ENCODE assay signal across 18 cellular contexts in the genomic region with DNA sequence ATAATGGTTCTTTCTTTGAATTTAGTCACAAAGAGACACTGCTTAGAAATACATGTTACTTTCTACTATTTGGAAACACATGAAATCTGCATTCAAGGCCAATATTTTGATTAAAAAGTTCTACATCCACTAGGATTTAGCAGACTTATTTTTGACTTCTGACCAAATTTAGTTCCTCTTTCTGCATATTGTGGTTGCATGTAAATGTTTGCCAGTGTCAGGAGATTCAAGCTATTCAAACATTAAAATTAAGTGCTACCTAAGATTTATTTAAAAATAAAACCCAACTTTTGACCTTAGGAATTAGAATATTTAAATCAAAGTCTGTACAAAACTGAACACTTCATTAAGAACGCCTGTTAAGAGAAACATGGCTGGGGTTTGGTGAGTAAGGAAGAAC.
DNase-seq lines count a peak whose midpoint lies in the region; ATAC-seq and TF ChIP-seq lines count a peak whose summit lies in the region.
"Had no signal": no experiment of that assay in that cellular context is flagged by ENCODE, and none has a peak within 500 bp of the region (broad histone marks: within the 10 kb centered on the region; RNA-seq: fewer than 3 reads in every experiment).

No MANE protein-coding gene starts in this region.

- no peaks in the 10 kb centered on the region for H3K79me2 ChIP-seq in OCI-LY1 (ENCODE audit: insufficient read depth, low read length)

- peaks cover 36% of the 10 kb centered on the region for H3K4me1 ChIP-seq in OCI-LY1 (ENCODE audit: insufficient read depth, low read length, severe bottlenecking)
- H3K4me1 ChIP-seq in mesenchymal stem cell (ENCODE audit: control insufficient read depth, insufficient read depth, low read depth, low read length) = no peaks in the 10 kb centered on the region
- no peaks in the 10 kb centered on the region for H3K4me1 ChIP-seq in left lung
- H3K4me1 ChIP-seq: BLaER1 had no signal

- H3K79me1 ChIP-seq in mesenchymal stem cell (replicated peaks; ENCODE audit: low read length, poor library complexity, severe bottlenecking) = no peaks in the 10 kb centered on the region

- H2BK5ac ChIP-seq in mesenchymal stem cell (ENCODE audit: low read depth, low read length, poor library complexity, severe bottlenecking) = no peak overlapping the region

- H3K27me3 ChIP-seq in OCI-LY1 (ENCODE audit: insufficient read depth, low read length) = no peaks in the 10 kb centered on the region
- no peaks in the 10 kb centered on the region for H3K27me3 ChIP-seq in WERI-Rb-1 (ENCODE audit: insufficient read depth, low read depth, severe bottlenecking)
- no peaks in the 10 kb centered on the region for H3K27me3 ChIP-seq in mesenchymal stem cell (ENCODE audit: control insufficient read depth in 1 of 2, insufficient read depth in 1 of 2, low read length in 2 of 2)
- no peaks in the 10 kb centered on the region for H3K27me3 ChIP-seq in left lung
- H3K27me3 ChIP-seq: BLaER1 had no signal

- no peaks in the 10 kb centered on the region for H3K27me3 Mint-ChIP-seq in memory B cell
- H3K27me3 Mint-ChIP-seq: CD4-positive, alpha-beta memory T cell had no signal

- no peaks in the 10 kb centered on the region for H3K9me2 ChIP-seq in OCI-LY1 (ENCODE audit: low read depth, low read length)

- intact Hi-C loops in left lung (cut with DNase I) = no loop called here

- no peak overlapping the region for H3K27ac Mint-ChIP-seq in memory B cell
- H3K27ac Mint-ChIP-seq: CD14-positive monocyte; CD4-positive, alpha-beta memory T cell; H9 had no signal

- no peaks in the 10 kb centered on the region for H4K20me1 ChIP-seq in OCI-LY1 (ENCODE audit: insufficient read depth, low read length)
- H4K20me1 ChIP-seq: BLaER1 had no signal

- peak; percentile 52 for ATAC-seq in memory B cell (ENCODE audit: low read depth)
- ATAC-seq in left lung = no peak
- ATAC-seq: GM12878, HepG2 had no signal

- DNase-seq in NOMO-1 treated with DMSO at 0.1 percent for 48 hours (lab: John Stamatoyannopoulos, UW; ENCODE audit: unreplicated experiment) (peak; percentile 36), NOMO-1 treated with dmso at 0.1 percent for 144 hours (lab: John Stamatoyannopoulos, UW; ENCODE audit: unreplicated experiment) (no peak), RPMI8226 (peak; percentile 30), memory B cell (ENCODE audit: low spot score in 2 of 2) (no peak), WERI-Rb-1 (no peak), mesenchymal stem cell (no peak), left lung (no peak)
- DNase-seq: 8988T; Calu3; CD4-positive, alpha-beta memory T cell; DMS79 treated with DMSO at 0.1 percent for 48 hours; EL; H9 had no signal

- H2BK120ac ChIP-seq in mesenchymal stem cell (ENCODE audit: low read depth, low read length) = no peak overlapping the region

- H3K4me3 ChIP-seq in OCI-LY1 (ENCODE audit: low read depth, low read length, poor library complexity, severe bottlenecking) = no peak overlapping the region
- H3K4me3 ChIP-seq in WERI-Rb-1 (ENCODE audit: low read depth, low read length) = no peak overlapping the region
- no peak overlapping the region for H3K4me3 ChIP-seq in mesenchymal stem cell (ENCODE audit: insufficient read depth in 1 of 2, low read depth in 1 of 2, low read length in 2 of 2)
- no peak overlapping the region for H3K4me3 ChIP-seq in left lung
- H3K4me3 ChIP-seq: BLaER1, GM12878 had no signal

- no peak overlapping the region for H3K4me2 ChIP-seq in OCI-LY1 (ENCODE audit: low read length)
- H3K4me2 ChIP-seq in mesenchymal stem cell (ENCODE audit: low read length, poor library complexity, severe bottlenecking) = no peak overlapping the region
- H3K4me2 ChIP-seq: BLaER1 had no signal

- no peak overlapping the region for H3K14ac ChIP-seq in mesenchymal stem cell (ENCODE audit: low read length in 2 of 2)

- no peak overlapping the region for H3K9ac ChIP-seq in OCI-LY1 (ENCODE audit: low read length)
- no peak overlapping the region for H3K9ac ChIP-seq in mesenchymal stem cell (ENCODE audit: low read length)
- H3K9ac ChIP-seq: BLaER1 had no signal

- H3F3A ChIP-seq in OCI-LY1 (ENCODE audit: insufficient read depth, low read length) = no peaks in the 10 kb centered on the region

- no peaks in the 10 kb centered on the region for H3K36me3 ChIP-seq in OCI-LY1 (ENCODE audit: insufficient read depth, low read length)
- H3K36me3 ChIP-seq in WERI-Rb-1 = no peaks in the 10 kb centered on the region
- H3K36me3 ChIP-seq in mesenchymal stem cell (ENCODE audit: control insufficient read depth in 1 of 2, insufficient read depth in 2 of 2, low read depth in 1 of 2, low read length in 2 of 2) = no peaks in the 10 kb centered on the region
- H3K36me3 ChIP-seq in left lung = no peaks in the 10 kb centered on the region
- H3K36me3 ChIP-seq: BLaER1 had no signal

- no peak overlapping the region for H4K91ac ChIP-seq in mesenchymal stem cell (ENCODE audit: low read length)

- H3K4me1 Mint-ChIP-seq in memory B cell = peaks cover 6% of the 10 kb centered on the region
- H3K4me1 Mint-ChIP-seq: CD14-positive monocyte; CD4-positive, alpha-beta memory T cell; H9 had no signal

- H3K23ac ChIP-seq in mesenchymal stem cell (ENCODE audit: low read length in 2 of 2) = no peak overlapping the region

- no CpG with 5 or more reads among the region's 1 CpG for whole genome bisulfite sequencing in mesenchymal stem cell

- H2AK5ac ChIP-seq in mesenchymal stem cell (ENCODE audit: low read length, severe bottlenecking) = no peak overlapping the region

- H2AFZ ChIP-seq in OCI-LY1 (ENCODE audit: low read length) = no peak overlapping the region
- H2AFZ ChIP-seq in mesenchymal stem cell (ENCODE audit: low read depth, low read length) = no peak overlapping the region

- H3K9me3 Mint-ChIP-seq in memory B cell = peaks cover 2% of the 10 kb centered on the region
- H3K9me3 Mint-ChIP-seq: CD14-positive monocyte, H9 had no signal

- no peak overlapping the region for H2BK15ac ChIP-seq in mesenchymal stem cell (ENCODE audit: low read depth, poor library complexity, severe bottlenecking)

- H3K9me3 ChIP-seq in OCI-LY1 (ENCODE audit: low read length) (no peaks in the 10 kb centered on the region), WERI-Rb-1 (ENCODE audit: severe bottlenecking) (no peaks in the 10 kb centered on the region), mesenchymal stem cell (ENCODE audit: control insufficient read depth, low read length) (no peaks in the 10 kb centered on the region), left lung (no peaks in the 10 kb centered on the region)
- H3K9me3 ChIP-seq: BLaER1 had no signal

- TF ChIP-seq CTCF in OCI-LY1 (IDR thresholded peaks at IDR 0.05; ENCODE audit: low read length) (no peak), WERI-Rb-1 (IDR thresholded peaks at IDR 0.05; ENCODE audit: low read depth, low read length) (no peak), left lung (IDR thresholded peaks at IDR 0.05) (no peak)

- no peak overlapping the region for H2BK12ac ChIP-seq in mesenchymal stem cell (ENCODE audit: low read length in 2 of 2)

- no peaks in the 10 kb centered on the region for H3K36me3 Mint-ChIP-seq in memory B cell
- H3K36me3 Mint-ChIP-seq: CD14-positive monocyte; CD4-positive, alpha-beta memory T cell had no signal

- no peak overlapping the region for H3K4me3 Mint-ChIP-seq in memory B cell
- H3K4me3 Mint-ChIP-seq: CD14-positive monocyte; CD4-positive, alpha-beta memory T cell; H9 had no signal

- no peak overlapping the region for H4K8ac ChIP-seq in mesenchymal stem cell (ENCODE audit: low read length)

- no peak overlapping the region for H3K4ac ChIP-seq in mesenchymal stem cell (ENCODE audit: low read depth in 1 of 2, low read length in 2 of 2)

- H3K27ac ChIP-seq in OCI-LY1 (ENCODE audit: low read depth, low read length, poor library complexity, severe bottlenecking) = peak overlapping the region; percentile 37
- H3K27ac ChIP-seq in WERI-Rb-1 = no peak overlapping the region
- no peak overlapping the region for H3K27ac ChIP-seq in mesenchymal stem cell (ENCODE audit: low read length, poor library complexity, severe bottlenecking)
- H3K27ac ChIP-seq in left lung = no peak overlapping the region
- H3K27ac ChIP-seq: BLaER1 had no signal

- H3K18ac ChIP-seq in mesenchymal stem cell (ENCODE audit: low read depth in 1 of 2, low read length in 2 of 2) = no peak overlapping the region

Comparison
In these comparisons a context has a peak if more than half of its experiments do, and no peak if none do; other contexts are left out.
1. DNase-seq: peak in NOMO-1 treated with DMSO at 0.1 percent for 48 hours (single experiment) and RPMI8226 (single experiment); none in NOMO-1 treated with dmso at 0.1 percent for 144 hours (single experiment), memory B cell (0 of 2), WERI-Rb-1 (single experiment), mesenchymal stem cell (single experiment) and left lung (0 of 2).